10 cellular contexts compared by ENCODE assay signal in the genomic region with DNA sequence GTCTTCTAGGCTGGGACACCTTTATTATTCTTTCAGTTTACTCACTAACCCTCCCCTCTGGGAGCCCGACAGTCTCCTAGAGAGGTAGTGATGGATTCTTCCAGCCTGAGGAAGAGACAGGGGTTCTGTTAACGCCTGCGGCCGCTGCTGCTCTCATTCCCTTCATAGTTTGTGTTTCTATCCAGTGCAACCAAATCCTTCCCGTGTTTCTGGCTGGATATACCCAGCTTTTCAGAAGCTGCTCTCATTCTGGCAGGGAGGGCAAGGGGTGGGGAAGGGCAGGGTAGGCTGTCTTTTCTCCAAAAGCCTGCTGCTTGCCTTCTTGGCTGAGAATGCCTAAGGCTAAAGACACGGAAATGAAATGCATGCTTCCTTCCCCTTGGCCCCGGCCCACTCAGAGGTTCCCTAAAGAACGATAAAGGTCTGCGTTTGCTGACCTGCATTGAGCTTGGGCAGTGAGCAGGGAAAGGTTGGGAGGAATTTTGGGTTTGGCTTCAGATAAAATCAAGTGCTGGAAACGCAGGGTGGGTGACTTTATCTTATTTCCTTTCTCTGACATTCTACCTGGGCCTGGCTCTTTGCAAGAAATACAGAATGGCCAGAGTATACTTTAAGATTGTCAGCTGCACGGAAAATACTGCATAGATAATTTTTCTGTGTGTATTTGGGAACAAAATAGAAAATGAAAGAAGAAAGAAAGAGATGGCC.
DNase-seq lines count a peak whose midpoint lies in the region; ATAC-seq and TF ChIP-seq lines count a peak whose summit lies in the region.
"Had no signal": no experiment of that assay in that cellular context is flagged by ENCODE, and none has a peak within 500 bp of the region (broad histone marks: within the 10 kb centered on the region; RNA-seq: fewer than 3 reads in every experiment).

No MANE protein-coding gene starts in this region.

- no peaks in the 10 kb centered on the region for H3K9me3 Mint-ChIP-seq in nephron
- H3K9me3 Mint-ChIP-seq: activated CD4-positive, alpha-beta memory T cell treated with anti-CD3 and anti-CD28 coated beads, Interleukin-2, amount 10 ng/mL, durations not matched to agents 7 days and 5 days had no signal

- H3K27ac Mint-ChIP-seq in nephron = peak overlapping the region in 2 of 3 experiments; percentile 52 to 60
- H3K27ac Mint-ChIP-seq: activated CD4-positive, alpha-beta memory T cell treated with anti-CD3 and anti-CD28 coated beads, Interleukin-2, amount 10 ng/mL, durations not matched to agents 7 days and 5 days had no signal

- in situ Hi-C loops in SK-MEL-5 (cut with HindIII; ENCODE audit: low pct_unique_long_range_greater_than_20kb, low sequenced_read_pairs) = no loop called here

- DNase-seq in AG08396 (ENCODE audit: low spot score) (peak; percentile 28), SK-MEL-5 (ENCODE audit: low read depth, low spot score) (peak; percentile 8), fibroblast of peridontal ligament (ENCODE audit: extremely low read depth) (peak; percentile 57), NCI-H446 (lab: John Stamatoyannopoulos, UW) (no peak), NOMO-1 treated with DMSO at 0.1 percent for 48 hours (lab: John Stamatoyannopoulos, UW; ENCODE audit: unreplicated experiment) (no peak)
- DNase-seq in activated T-cell treated with anti-CD3 and anti-CD28 coated beads, Interleukin-2, amount 50 U/mL, for 48 hours = no peak
- DNase-seq: activated CD4-positive, alpha-beta memory T cell treated with anti-CD3 and anti-CD28 coated beads, Interleukin-2, amount 10 ng/mL, durations not matched to agents 7 days and 5 days; NCI-H446 treated with DMSO at 0.1 percent for 48 hours had no signal

- H3K4me3 Mint-ChIP-seq in nephron = no peak overlapping the region
- H3K4me3 Mint-ChIP-seq: activated CD4-positive, alpha-beta memory T cell treated with anti-CD3 and anti-CD28 coated beads, Interleukin-2, amount 10 ng/mL, durations not matched to agents 7 days and 5 days had no signal

- H3K4me1 Mint-ChIP-seq in nephron = no peaks in the 10 kb centered on the region

- H3K36me3 Mint-ChIP-seq in nephron (ENCODE audit: low read depth) = peaks cover 33% of the 10 kb centered on the region

- H3K27me3 Mint-ChIP-seq in nephron (ENCODE audit: low read depth) = no peaks in the 10 kb centered on the region
- H3K27me3 Mint-ChIP-seq: activated CD4-positive, alpha-beta memory T cell treated with anti-CD3 and anti-CD28 coated beads, Interleukin-2, amount 10 ng/mL, durations not matched to agents 7 days and 5 days had no signal

- no peak for ATAC-seq in HG03520 (IDR thresholded peaks at IDR 0.05; ENCODE audit: unreplicated experiment)

- TF ChIP-seq CTCF in nephron (IDR thresholded peaks at IDR 0.05; ENCODE audit: unreplicated experiment in 3 of 3) = no peak

Comparison
In these comparisons a context has a peak if more than half of its experiments do, and no peak if none do; other contexts are left out.
1. DNase-seq: peak in AG08396 (single experiment), SK-MEL-5 (single experiment) and fibroblast of peridontal ligament (single experiment); none in NCI-H446 (0 of 2), activated T-cell treated with anti-CD3 and anti-CD28 coated beads, Interleukin-2, amount 50 U/mL, for 48 hours (0 of 2) and NOMO-1 treated with DMSO at 0.1 percent for 48 hours (single experiment).